Comparison of ENCODE assay signal across 18 cellular contexts in genomic region chr15:75644376-75644775, GRCh38. TPM values are rescaled to one million over a fixed set of nuclear protein-coding genes. Genes with fewer than 3 reads are reported as not detected.
DNase-seq lines count a peak whose midpoint lies in the region; ATAC-seq and TF ChIP-seq lines count a peak whose summit lies in the region.
"Had no signal": no experiment of that assay in that cellular context is flagged by ENCODE, and none has a peak within 500 bp of the region (broad histone marks: within the 10 kb centered on the region; RNA-seq: fewer than 3 reads in every experiment).

No MANE protein-coding gene starts in this region.

- peaks cover 2% of the 10 kb centered on the region; the same call in 1 of the 2 replicates for H3K27me3 Mint-ChIP-seq in HFFc6 (ENCODE audit: insufficient read depth)
- no peaks in the 10 kb centered on the region for H3K27me3 Mint-ChIP-seq in T-helper 17 cell
- H3K27me3 Mint-ChIP-seq: CD4-positive, CD25-positive, alpha-beta regulatory T cell had no signal

- H3K9me3 Mint-ChIP-seq in HFFc6 = no peaks in the 10 kb centered on the region
- H3K9me3 Mint-ChIP-seq: CD4-positive, CD25-positive, alpha-beta regulatory T cell had no signal

- H2BK15ac ChIP-seq in mesenchymal stem cell (ENCODE audit: low read depth, poor library complexity, severe bottlenecking) = no peak overlapping the region

- no peak overlapping the region for H3K27ac ChIP-seq in mesenchymal stem cell (ENCODE audit: low read length, poor library complexity, severe bottlenecking)
- H3K27ac ChIP-seq in aorta (ENCODE audit: low read depth in 1 of 2, low read length in 2 of 2) = no peak overlapping the region
- H3K27ac ChIP-seq: Peyer's patch, SK-N-MC had no signal

- H2AFZ ChIP-seq in mesenchymal stem cell (ENCODE audit: low read depth, low read length) = no peak overlapping the region

- intact Hi-C loops in aorta (cut with DNase I) = no loop called here

- no peak overlapping the region for H2BK5ac ChIP-seq in mesenchymal stem cell (ENCODE audit: low read depth, low read length, poor library complexity, severe bottlenecking)

- no peak overlapping the region for H2BK12ac ChIP-seq in mesenchymal stem cell (ENCODE audit: low read length in 2 of 2)

- H3K36me3 ChIP-seq in mesenchymal stem cell (ENCODE audit: control insufficient read depth in 1 of 2, insufficient read depth in 2 of 2, low read depth in 1 of 2, low read length in 2 of 2) = peaks cover 1 to 7% of the 10 kb centered on the region in 2 experiments
- no peaks in the 10 kb centered on the region for H3K36me3 ChIP-seq in aorta (ENCODE audit: control insufficient read depth in 1 of 2, insufficient read depth in 2 of 2, low read length in 1 of 2)
- H3K36me3 ChIP-seq: BE2C, Peyer's patch had no signal

- H3K18ac ChIP-seq in mesenchymal stem cell (ENCODE audit: low read depth in 1 of 2, low read length in 2 of 2) = no peak overlapping the region

- H3K79me1 ChIP-seq in mesenchymal stem cell (replicated peaks; ENCODE audit: low read length, poor library complexity, severe bottlenecking) = peaks cover 7% of the 10 kb centered on the region

- no peak overlapping the region for H4K91ac ChIP-seq in mesenchymal stem cell (ENCODE audit: low read length)

- ATAC-seq in T-helper 17 cell = no peak
- no peak for ATAC-seq in HG02759 (IDR thresholded peaks at IDR 0.05; ENCODE audit: unreplicated experiment)
- ATAC-seq in aorta (ENCODE audit: low FRiP score) = no peak

- H3K36me3 Mint-ChIP-seq in HFFc6 (ENCODE audit: low read depth) (peaks cover 6% of the 10 kb centered on the region), T-helper 17 cell (ENCODE audit: low read depth) (no peaks in the 10 kb centered on the region)
- H3K36me3 Mint-ChIP-seq: CD4-positive, CD25-positive, alpha-beta regulatory T cell had no signal

- H3K27ac Mint-ChIP-seq in HFFc6 (peak overlapping the region; percentile 79), T-helper 17 cell (peak overlapping the region; percentile 82)

- H3K4me1 Mint-ChIP-seq in HFFc6 (ENCODE audit: low read depth) = peaks cover 60% of the 10 kb centered on the region
- H3K4me1 Mint-ChIP-seq in T-helper 17 cell = peaks cover 31% of the 10 kb centered on the region

- DNase-seq in A172 (ENCODE audit: low spot score) (peak; percentile 16), HFFc6 (no peak), T-helper 17 cell (no peak), mesenchymal stem cell (no peak), T-helper 1 cell (no peak), nucleus accumbens (lab: John Stamatoyannopoulos, UW) (no peak), aorta (no peak)
- DNase-seq: 8988T; BE2C; Caco-2; CD4-positive, CD25-positive, alpha-beta regulatory T cell; NCI-H1105; NCI-H2081; NCI-H2171 treated with DMSO at 0.1 percent for 48 hours; Peyer's patch; SHP77 had no signal

- H3K14ac ChIP-seq in mesenchymal stem cell (ENCODE audit: low read length in 2 of 2) = no peak overlapping the region

- H4K8ac ChIP-seq in mesenchymal stem cell (ENCODE audit: low read length) = no peak overlapping the region

- H3K27me3 ChIP-seq in mesenchymal stem cell (ENCODE audit: control insufficient read depth in 1 of 2, insufficient read depth in 1 of 2, low read length in 2 of 2) (no peaks in the 10 kb centered on the region), aorta (ENCODE audit: control insufficient read depth in 1 of 2, insufficient read depth in 2 of 2, low read length in 1 of 2) (no peaks in the 10 kb centered on the region)
- H3K27me3 ChIP-seq: BE2C, Peyer's patch had no signal

- H3K9me3 ChIP-seq in T-helper 17 cell (ENCODE audit: control insufficient read depth, low read length, poor library complexity, severe bottlenecking) = no peaks in the 10 kb centered on the region
- no peaks in the 10 kb centered on the region for H3K9me3 ChIP-seq in mesenchymal stem cell (ENCODE audit: control insufficient read depth, low read length)
- no peaks in the 10 kb centered on the region for H3K9me3 ChIP-seq in aorta (ENCODE audit: control insufficient read depth, low read length)
- H3K9me3 ChIP-seq: BE2C, Caco-2, Peyer's patch had no signal

- peak overlapping the region; percentile 55 for H3K9ac ChIP-seq in mesenchymal stem cell (ENCODE audit: low read length)

- H3K4me3 ChIP-seq in mesenchymal stem cell (ENCODE audit: insufficient read depth in 1 of 2, low read depth in 1 of 2, low read length in 2 of 2) (no peak overlapping the region), aorta (ENCODE audit: low read length in 2 of 2) (no peak overlapping the region)
- H3K4me3 ChIP-seq: Peyer's patch, SK-N-MC had no signal

- TF ChIP-seq CTCF in HFFc6 (IDR thresholded peaks at IDR 0.05) = peak; percentile 10; the same call in 1 of the 2 replicates

- H3K4me1 ChIP-seq in mesenchymal stem cell (ENCODE audit: control insufficient read depth, insufficient read depth, low read depth, low read length) (peaks cover 14% of the 10 kb centered on the region), aorta (ENCODE audit: control insufficient read depth in 1 of 2, insufficient read depth in 2 of 2, low read length in 2 of 2) (peaks cover 0 to 4% of the 10 kb centered on the region in 2 donors)
- H3K4me1 ChIP-seq: BE2C had no signal

- H2AK5ac ChIP-seq in mesenchymal stem cell (ENCODE audit: low read length, severe bottlenecking) = no peak overlapping the region

- H3K4ac ChIP-seq in mesenchymal stem cell (ENCODE audit: low read depth in 1 of 2, low read length in 2 of 2) = no peak overlapping the region

- peak overlapping the region; percentile 58 for H3K4me3 Mint-ChIP-seq in HFFc6
- H3K4me3 Mint-ChIP-seq in T-helper 17 cell = no peak overlapping the region

- no peak overlapping the region for H2BK120ac ChIP-seq in mesenchymal stem cell (ENCODE audit: low read depth, low read length)

- H3K4me2 ChIP-seq in mesenchymal stem cell (ENCODE audit: low read length, poor library complexity, severe bottlenecking) = no peak overlapping the region

- WGBS in mesenchymal stem cell = 6% methylated on average over 1 of the region's 2 CpGs
- 73 to 75% methylated on average over 2 of the region's 2 CpGs for WGBS in aorta, 2 donors

- H3K23ac ChIP-seq in mesenchymal stem cell (ENCODE audit: low read length in 2 of 2) = no peak overlapping the region

RNA-seq across cellular contexts. Expression of gene SNX33, which starts 3.3 kb away (rescaled TPM):
- total RNA-seq in A172 (2014; rRNA removed; shearing (Covaris generic)) = 9.3 and 14.1 TPM in 2 replicates
- 10 to 100 TPM; 23.3 to 28.1 (median 25.3) TPM for total RNA-seq in HFFc6 (2021; fragmentation: NEBNext Ultra II Directional; extraction: Animal tissue kit (Norgen Biotek cat#: 25700))
- 1 to 10 TPM; 1.7 to 1.8 TPM for total RNA-seq in T-helper 17 cell
- polyA plus RNA-seq in mesenchymal stem cell (2013, experiment 1 of 2) = 23.0 TPM
- polyA plus RNA-seq in mesenchymal stem cell (2013, experiment 2 of 2) = 22.6 TPM
- total RNA-seq in aorta = 10 to 100 TPM; 30.9 to 59.5 TPM
- polyA plus RNA-seq in aorta = 10 to 100 TPM in 1 of 2 donors, 1 to 10 TPM in 1; 6.3 to 26.7 TPM

RNA-seq across cellular contexts. Expression of gene IMP3, which starts 4.4 kb away (rescaled TPM):
- total RNA-seq in A172 (2014; rRNA removed; shearing (Covaris generic)) = 103 and 141 TPM in 2 replicates
- 10 to 100 TPM; 55.1 to 62.9 (median 58.7) TPM for total RNA-seq in HFFc6 (2021; fragmentation: NEBNext Ultra II Directional; extraction: Animal tissue kit (Norgen Biotek cat#: 25700))
- total RNA-seq in T-helper 17 cell (10 to 100 TPM; 30.1 to 35.5 TPM), aorta (10 to 100 TPM; 35.2 to 46.1 TPM)
- 49.0 TPM for polyA plus RNA-seq in mesenchymal stem cell (2013, experiment 1 of 2)
- polyA plus RNA-seq in mesenchymal stem cell (2013, experiment 2 of 2) = 48.8 TPM
- 10 to 100 TPM; 38.7 to 47.0 TPM for polyA plus RNA-seq in aorta

RNA-seq across cellular contexts. Expression of gene SNUPN, which starts 18.9 kb away (rescaled TPM):
- 39.3 and 53.6 TPM in 2 replicates for total RNA-seq in A172 (2014; rRNA removed; shearing (Covaris generic))
- 10 to 100 TPM; 22.5 to 28.4 (median 25.1) TPM for total RNA-seq in HFFc6 (2021; fragmentation: NEBNext Ultra II Directional; extraction: Animal tissue kit (Norgen Biotek cat#: 25700))
- total RNA-seq in T-helper 17 cell = 10 to 100 TPM; 14.5 to 15.0 TPM
- 21.7 TPM for polyA plus RNA-seq in mesenchymal stem cell (2013, experiment 1 of 2)
- 20.5 TPM for polyA plus RNA-seq in mesenchymal stem cell (2013, experiment 2 of 2)
- 10 to 100 TPM; 16.3 to 20.9 TPM for total RNA-seq in aorta
- polyA plus RNA-seq in aorta = 10 to 100 TPM; 17.9 to 18.7 TPM
